In genomic region chr11:18588297-18589252, GRCh38 we compare ENCODE assay signal across 8 cellular contexts. TPM values are rescaled to one million over a fixed set of nuclear protein-coding genes. Genes with fewer than 3 reads are reported as not detected.
DNase-seq lines count a peak whose midpoint lies in the region; ATAC-seq and TF ChIP-seq lines count a peak whose summit lies in the region.

Gene UEVLD (minus strand): TSS chr11:18588734. CDS start chr11:18588654, 80 bp downstream.

- DNase-seq in DND-41 (peak; percentile 75), Karpas-422 (peak; percentile 81), head of caudate nucleus (peak; percentile 71 to 96 (median 90)), osteoblast (ENCODE audit: insufficient read length, low spot score, missing footprints) (peak; percentile 98)
- DNase-seq in activated naive CD8-positive, alpha-beta T cell treated with anti-CD3 and anti-CD28 coated beads, Interleukin-2, amount 10 ng/mL, durations not matched to agents 7 days and 5 days: peak; percentile 75

- intact Hi-C loops in head of caudate nucleus (cut with DNase I): loop anchor here (5.0 kb wide), 1 partner anchor 44 kb away; the partner anchor contains the start of gene SPTY2D1

- peaks cover 5% of the 10 kb centered on the region for H3K36me3 Mint-ChIP-seq in activated naive CD8-positive, alpha-beta T cell treated with anti-CD3 and anti-CD28 coated beads, Interleukin-2, amount 10 ng/mL, durations not matched to agents 7 days and 5 days

- no peak within 1 kb of the TSS for H3K27ac Mint-ChIP-seq in activated naive CD8-positive, alpha-beta T cell treated with anti-CD3 and anti-CD28 coated beads, Interleukin-2, amount 10 ng/mL, durations not matched to agents 7 days and 5 days

- ATAC-seq in DND-41 (ENCODE audit: insufficient read depth, low read depth) (peak; percentile 71), GM21576 (IDR thresholded peaks at IDR 0.05; ENCODE audit: unreplicated experiment) (peak; percentile 53), SK-N-SH treated with all-trans-retinoic acid at 6 μM for 48 hours (peak; percentile 96)
- peak; percentile 51 for ATAC-seq in activated naive CD8-positive, alpha-beta T cell treated with anti-CD3 and anti-CD28 coated beads, Interleukin-2, amount 10 ng/mL, durations not matched to agents 7 days and 5 days (ENCODE audit: low read depth)

- H3K9ac ChIP-seq in DND-41 (ENCODE audit: low read depth, low read length) (peak within 1 kb of the TSS; percentile 70), Karpas-422 (ENCODE audit: low read length) (peak within 1 kb of the TSS; percentile 77)

- H3K27me3 ChIP-seq in DND-41 (ENCODE audit: insufficient read depth, low read length, poor library complexity): no peaks in the 10 kb centered on the region
- no peaks in the 10 kb centered on the region for H3K27me3 ChIP-seq in Karpas-422 (ENCODE audit: low read length)
- H3K27me3 ChIP-seq in osteoblast (ENCODE audit: insufficient read depth, low read length): no peaks in the 10 kb centered on the region

- H3K79me2 ChIP-seq in DND-41 (ENCODE audit: insufficient read depth, low read length) (peaks cover 8% of the 10 kb centered on the region; the same call in 1 of the 2 replicates), Karpas-422 (ENCODE audit: low read length) (peaks cover 27% of the 10 kb centered on the region), osteoblast (ENCODE audit: insufficient read depth, low read length) (peaks cover 79% of the 10 kb centered on the region)

- H4K20me1 ChIP-seq in DND-41 (ENCODE audit: insufficient read depth, low read length): no peaks in the 10 kb centered on the region
- no peaks in the 10 kb centered on the region for H4K20me1 ChIP-seq in Karpas-422 (ENCODE audit: insufficient read depth, low read depth, low read length)
- no peaks in the 10 kb centered on the region for H4K20me1 ChIP-seq in osteoblast (ENCODE audit: insufficient read depth, low read length)

- H3K27ac ChIP-seq in DND-41 (ENCODE audit: low read length): peak within 1 kb of the TSS; percentile 67
- H3K27ac ChIP-seq in Karpas-422 (ENCODE audit: low read length): peak within 1 kb of the TSS; percentile 6; the same call in 1 of the 2 replicates
- H3K27ac ChIP-seq in osteoblast (ENCODE audit: low read depth, low read length): peak within 1 kb of the TSS; percentile 92
- H3K27ac ChIP-seq in temporal lobe (ENCODE audit: low read depth, low read length): peak within 1 kb of the TSS; percentile 59

- TF ChIP-seq CTCF in DND-41 (IDR thresholded peaks at IDR 0.05; ENCODE audit: borderline replicate concordance, extremely low read depth, low read length, poor library complexity, severe bottlenecking): no peak
- TF ChIP-seq CTCF in osteoblast (IDR thresholded peaks at IDR 0.05; ENCODE audit: extremely low read depth, low read depth, low read length): no peak

- H2AFZ ChIP-seq in DND-41 (ENCODE audit: low read depth, low read length): peak within 1 kb of the TSS; percentile 81
- H2AFZ ChIP-seq in Karpas-422 (ENCODE audit: low read length): peak within 1 kb of the TSS; percentile 76
- peak within 1 kb of the TSS; percentile 99 for H2AFZ ChIP-seq in osteoblast (ENCODE audit: low read length)

- H3K4me2 ChIP-seq in DND-41 (ENCODE audit: insufficient read depth, low read length): peak within 1 kb of the TSS; percentile 77
- peak within 1 kb of the TSS; percentile 89 for H3K4me2 ChIP-seq in Karpas-422 (ENCODE audit: low read depth, low read length, poor library complexity, severe bottlenecking)
- peak within 1 kb of the TSS; percentile 96 for H3K4me2 ChIP-seq in osteoblast (ENCODE audit: insufficient read depth, low read length)

- H3K36me3 ChIP-seq in DND-41 (ENCODE audit: insufficient read depth, low read length) (no peaks in the 10 kb centered on the region), Karpas-422 (ENCODE audit: insufficient read depth, low read length) (no peaks in the 10 kb centered on the region), osteoblast (ENCODE audit: insufficient read depth, low read length) (peaks cover 4% of the 10 kb centered on the region)

- POLR2A ChIA-PET in activated naive CD8-positive, alpha-beta T cell treated with anti-CD3 and anti-CD28 coated beads, Interleukin-2, amount 10 ng/mL, durations not matched to agents 7 days and 5 days (lab: Charles Lee): interaction anchor here (0.9 to 2.7 kb wide), 4 partner anchors 10 to 267 kb away, joined by 3 to 22 read pairs (median 3); partner anchors contain the start of genes GTF2H1, HPS5 and SPTY2D1

- no peaks in the 10 kb centered on the region for H3K9me3 Mint-ChIP-seq in activated naive CD8-positive, alpha-beta T cell treated with anti-CD3 and anti-CD28 coated beads, Interleukin-2, amount 10 ng/mL, durations not matched to agents 7 days and 5 days

- no peaks in the 10 kb centered on the region for H3K9me2 ChIP-seq in Karpas-422 (replicated peaks; ENCODE audit: insufficient read depth, low read length)

- no peak within 1 kb of the TSS for H3K4me3 Mint-ChIP-seq in activated naive CD8-positive, alpha-beta T cell treated with anti-CD3 and anti-CD28 coated beads, Interleukin-2, amount 10 ng/mL, durations not matched to agents 7 days and 5 days

- H3K27me3 Mint-ChIP-seq in activated naive CD8-positive, alpha-beta T cell treated with anti-CD3 and anti-CD28 coated beads, Interleukin-2, amount 10 ng/mL, durations not matched to agents 7 days and 5 days: no peaks in the 10 kb centered on the region

- H3K9me3 ChIP-seq in DND-41 (ENCODE audit: insufficient read depth, low read length, severe bottlenecking) (no peaks in the 10 kb centered on the region), Karpas-422 (ENCODE audit: low read length) (no peaks in the 10 kb centered on the region), osteoblast (ENCODE audit: low read depth, low read length) (no peaks in the 10 kb centered on the region)

- H3K4me1 Mint-ChIP-seq in activated naive CD8-positive, alpha-beta T cell treated with anti-CD3 and anti-CD28 coated beads, Interleukin-2, amount 10 ng/mL, durations not matched to agents 7 days and 5 days: peaks cover 7% of the 10 kb centered on the region

- H3K4me3 ChIP-seq in DND-41 (ENCODE audit: low read depth in 1 of 2, low read length in 2 of 2) (peak within 1 kb of the TSS; percentile 56 to 86), Karpas-422 (ENCODE audit: low read length) (peak within 1 kb of the TSS; percentile 86), osteoblast (ENCODE audit: insufficient read depth, low read length) (peak within 1 kb of the TSS; percentile 97)

- H3K4me1 ChIP-seq in DND-41 (ENCODE audit: insufficient read depth, low read length): peaks cover 24% of the 10 kb centered on the region
- peaks cover 35% of the 10 kb centered on the region for H3K4me1 ChIP-seq in Karpas-422 (ENCODE audit: low read length)
- H3K4me1 ChIP-seq in osteoblast (ENCODE audit: insufficient read depth, low read length): peaks cover 17% of the 10 kb centered on the region

TF ChIP-seq in SK-N-SH treated with all-trans-retinoic acid at 6 μM for 48 hours, 23 proteins besides CTCF, POLR2A, EP300 and RAD21:
- TF ChIP-seq OSR1 (CRISPR knock-in tag; IDR thresholded peaks at IDR 0.05) (no peak), CSRNP3 (CRISPR knock-in tag; IDR thresholded peaks at IDR 0.05) (no peak), ISL1 (CRISPR knock-in tag; IDR thresholded peaks at IDR 0.05) (no peak), TOX (CRISPR knock-in tag; IDR thresholded peaks at IDR 0.05; ENCODE audit: borderline replicate concordance) (no peak), PPARA (CRISPR knock-in tag; IDR thresholded peaks at IDR 0.05; ENCODE audit: borderline replicate concordance) (no peak), ZNF8 (CRISPR knock-in tag; IDR thresholded peaks at IDR 0.05) (no peak), TCF4 (CRISPR knock-in tag; IDR thresholded peaks at IDR 0.05; ENCODE audit: borderline replicate concordance) (no peak), ZFP3 (CRISPR knock-in tag; IDR thresholded peaks at IDR 0.05) (0 out of 2 replicates have a peak, but pooled peaks have one; percentile 36), ZFP30 (CRISPR knock-in tag; IDR thresholded peaks at IDR 0.05) (no peak)

RNA-seq across cellular contexts. Expression of gene UEVLD, which starts in this region (rescaled TPM):
- 10.4 and 14.8 TPM in 2 replicates for total RNA-seq in Karpas-422 (2014; rRNA removed; shearing (Covaris generic); ENCODE audit: low replicate concordance)
- 10 to 100 TPM; 16.4 to 16.5 TPM for total RNA-seq in activated naive CD8-positive, alpha-beta T cell treated with anti-CD3 and anti-CD28 coated beads, Interleukin-2, amount 10 ng/mL, durations not matched to agents 7 days and 5 days
- total RNA-seq in osteoblast (20.6 and 26.8 TPM in 2 replicates), temporal lobe (14.8 TPM)

Comparison
In these comparisons a context has a peak if more than half of its experiments do, and no peak if none do; other contexts are left out.
1. Peak in every context shown above with its lines: DNase-seq, ATAC-seq, H3K4me3 ChIP-seq and H3K27ac ChIP-seq.
2. H3K27ac ChIP-seq: peak in every context shown above with its lines; median percentile 92 in osteoblast; 67 in DND-41; 59 in temporal lobe; 6 in Karpas-422.